16 cellular contexts compared by ENCODE assay signal in genomic region chr2:8802741-8803140, GRCh38. TPM values are rescaled to one million over a fixed set of nuclear protein-coding genes. Genes with fewer than 3 reads are reported as not detected.
DNase-seq lines count a peak whose midpoint lies in the region; ATAC-seq and TF ChIP-seq lines count a peak whose summit lies in the region.
"Had no signal": no experiment of that assay in that cellular context is flagged by ENCODE, and none has a peak within 500 bp of the region (broad histone marks: within the 10 kb centered on the region; RNA-seq: fewer than 3 reads in every experiment).

No MANE protein-coding gene starts in this region.

- DNase-seq in left ventricle myocardium inferior (no peak), heart right ventricle (no peak), neural crest cell (ENCODE audit: low read depth, low spot score) (no peak), type B pancreatic cell (ENCODE audit: extremely low spot score, unreplicated experiment) (no peak), NAMALWA (ENCODE audit: low spot score) (no peak), GM03348 (ENCODE audit: low spot score) (no peak), endothelial cell (ENCODE audit: low spot score) (no peak)
- DNase-seq: ACHN; BE2C; C1 segment of cervical spinal cord; Caco-2; CD4-positive, alpha-beta T cell; HCEC 1CT; IMR-90 had no signal

- intact Hi-C loops in left ventricle myocardium inferior (cut with micrococcal nuclease) (no loop called here), heart right ventricle (cut with DNase I) (no loop called here)

- peak overlapping the region; percentile 2 for H3K27ac Mint-ChIP-seq in activated T-helper 17 cell treated with anti-CD3 and anti-CD28 coated beads, Interleukin-2, amount 50 U/mL, for 72 hours
- H3K27ac Mint-ChIP-seq in neural crest cell (ENCODE audit: unreplicated experiment) (no peak overlapping the region), type B pancreatic cell (peak overlapping the region; percentile 47), endothelial cell (ENCODE audit: unreplicated experiment) (no peak overlapping the region)
- H3K27ac Mint-ChIP-seq: CD4-positive, alpha-beta T cell; GM23338 had no signal

- H3K9me3 ChIP-seq in left ventricle myocardium inferior (replicated peaks) (no peaks in the 10 kb centered on the region), heart right ventricle (no peaks in the 10 kb centered on the region)
- H3K9me3 ChIP-seq: BE2C, Caco-2 had no signal

- no peak for ATAC-seq in heart right ventricle
- ATAC-seq in activated T-helper 17 cell treated with anti-CD3 and anti-CD28 coated beads, Interleukin-2, amount 50 U/mL, for 72 hours (replicated peaks), result no peak
- ATAC-seq: GM23338 had no signal

- no peaks in the 10 kb centered on the region for H3K27me3 ChIP-seq in left ventricle myocardium inferior (ENCODE audit: low read depth)
- H3K27me3 ChIP-seq in heart right ventricle, result no peaks in the 10 kb centered on the region
- H3K27me3 ChIP-seq: BE2C had no signal

- H3K4me3 ChIP-seq in left ventricle myocardium inferior (no peak overlapping the region), heart right ventricle (no peak overlapping the region)
- H3K4me3 ChIP-seq: GM23338 had no signal

- peaks cover 12% of the 10 kb centered on the region for H3K4me1 Mint-ChIP-seq in activated T-helper 17 cell treated with anti-CD3 and anti-CD28 coated beads, Interleukin-2, amount 50 U/mL, for 72 hours
- peaks cover 7% of the 10 kb centered on the region for H3K4me1 Mint-ChIP-seq in neural crest cell
- H3K4me1 Mint-ChIP-seq in type B pancreatic cell (ENCODE audit: unreplicated experiment), result peaks cover 3% of the 10 kb centered on the region
- H3K4me1 Mint-ChIP-seq in endothelial cell (ENCODE audit: unreplicated experiment), result no peaks in the 10 kb centered on the region
- H3K4me1 Mint-ChIP-seq: GM23338 had no signal

- WGBS in heart right ventricle, 2 donors, result 48 to 69% methylated on average over 3 of the region's 3 CpGs

- H3K4me1 ChIP-seq in left ventricle myocardium inferior (peaks cover 66% of the 10 kb centered on the region), heart right ventricle (peaks cover 0 to 56% (median 23%) of the 10 kb centered on the region in 9 donors)
- H3K4me1 ChIP-seq: Caco-2 had no signal

- H3K36me3 ChIP-seq in left ventricle myocardium inferior (peaks cover 66% of the 10 kb centered on the region), heart right ventricle (peaks cover 0 to 100% (median 36%) of the 10 kb centered on the region in 9 donors)

- peaks cover 97% of the 10 kb centered on the region for H3K36me3 Mint-ChIP-seq in activated T-helper 17 cell treated with anti-CD3 and anti-CD28 coated beads, Interleukin-2, amount 50 U/mL, for 72 hours (ENCODE audit: low read depth)
- H3K36me3 Mint-ChIP-seq in neural crest cell (ENCODE audit: low read depth), result peaks cover 20% of the 10 kb centered on the region
- peaks cover 56% of the 10 kb centered on the region for H3K36me3 Mint-ChIP-seq in type B pancreatic cell
- peaks cover 15% of the 10 kb centered on the region for H3K36me3 Mint-ChIP-seq in endothelial cell (ENCODE audit: low read depth, unreplicated experiment)

- H3K4me3 Mint-ChIP-seq in activated T-helper 17 cell treated with anti-CD3 and anti-CD28 coated beads, Interleukin-2, amount 50 U/mL, for 72 hours, result no peak overlapping the region
- H3K4me3 Mint-ChIP-seq in neural crest cell (no peak overlapping the region), type B pancreatic cell (no peak overlapping the region), endothelial cell (ENCODE audit: unreplicated experiment) (no peak overlapping the region)
- H3K4me3 Mint-ChIP-seq: CD4-positive, alpha-beta T cell; GM23338 had no signal

- no peak for TF ChIP-seq CTCF in left ventricle myocardium inferior (IDR thresholded peaks at IDR 0.05; ENCODE audit: borderline replicate concordance)
- TF ChIP-seq CTCF in heart right ventricle (IDR thresholded peaks at IDR 0.05), result no peak
- peak; percentile 30 for TF ChIP-seq CTCF in neural crest cell (conservative IDR thresholded peaks at IDR 0.05)
- peak; percentile 34 for TF ChIP-seq CTCF in type B pancreatic cell (conservative IDR thresholded peaks at IDR 0.05)
- TF ChIP-seq CTCF in endothelial cell (IDR thresholded peaks at IDR 0.05; ENCODE audit: unreplicated experiment), result no peak

- H3K27me3 Mint-ChIP-seq in activated T-helper 17 cell treated with anti-CD3 and anti-CD28 coated beads, Interleukin-2, amount 50 U/mL, for 72 hours, result no peaks in the 10 kb centered on the region
- H3K27me3 Mint-ChIP-seq in neural crest cell (ENCODE audit: low read depth) (no peaks in the 10 kb centered on the region), type B pancreatic cell (no peaks in the 10 kb centered on the region), endothelial cell (ENCODE audit: unreplicated experiment) (no peaks in the 10 kb centered on the region)
- H3K27me3 Mint-ChIP-seq: CD4-positive, alpha-beta T cell had no signal

- no peaks in the 10 kb centered on the region for H3K9me3 Mint-ChIP-seq in activated T-helper 17 cell treated with anti-CD3 and anti-CD28 coated beads, Interleukin-2, amount 50 U/mL, for 72 hours
- H3K9me3 Mint-ChIP-seq in neural crest cell (no peaks in the 10 kb centered on the region), type B pancreatic cell (no peaks in the 10 kb centered on the region), endothelial cell (ENCODE audit: unreplicated experiment) (no peaks in the 10 kb centered on the region)
- H3K9me3 Mint-ChIP-seq: CD4-positive, alpha-beta T cell; GM23338 had no signal

- H3K27ac ChIP-seq in left ventricle myocardium inferior (replicated peaks) (peak overlapping the region; percentile 48), heart right ventricle (peak overlapping the region in 4 of 10 donors; percentile 26 to 85 (median 41))

RNA-seq across cellular contexts. Expression of gene KIDINS220, which starts 34.7 kb away (rescaled TPM):
- total RNA-seq in left ventricle myocardium inferior (60.0 TPM), heart right ventricle (100 to 1,000 TPM in 2 of 10 donors, 10 to 100 TPM in 8; 45.8 to 116 (median 76.2) TPM), neural crest cell (60.3 and 61.1 TPM in 2 replicates), type B pancreatic cell (ENCODE audit: low replicate concordance) (63.2 and 73.1 TPM in 2 replicates), endothelial cell (ENCODE audit: unreplicated experiment) (59.9 TPM)
- 10 to 100 TPM; 20.0 to 26.9 TPM for polyA plus RNA-seq in heart right ventricle
- 10 to 100 TPM; 28.9 to 31.1 TPM for total RNA-seq in activated T-helper 17 cell treated with anti-CD3 and anti-CD28 coated beads, Interleukin-2, amount 50 U/mL, for 72 hours

Comparison
In these comparisons a context has a peak if more than half of its experiments do, and no peak if none do; other contexts are left out.
1. CTCF ChIP-seq: peak in neural crest cell (single experiment) and type B pancreatic cell (single experiment); none in left ventricle myocardium inferior (single experiment), heart right ventricle (0 of 9) and endothelial cell (single experiment).
2. H3K27ac Mint-ChIP-seq: peak in activated T-helper 17 cell treated with anti-CD3 and anti-CD28 coated beads, Interleukin-2, amount 50 U/mL, for 72 hours (single experiment) and type B pancreatic cell (single experiment); none in neural crest cell (single experiment) and endothelial cell (single experiment).